In the genomic region with DNA sequence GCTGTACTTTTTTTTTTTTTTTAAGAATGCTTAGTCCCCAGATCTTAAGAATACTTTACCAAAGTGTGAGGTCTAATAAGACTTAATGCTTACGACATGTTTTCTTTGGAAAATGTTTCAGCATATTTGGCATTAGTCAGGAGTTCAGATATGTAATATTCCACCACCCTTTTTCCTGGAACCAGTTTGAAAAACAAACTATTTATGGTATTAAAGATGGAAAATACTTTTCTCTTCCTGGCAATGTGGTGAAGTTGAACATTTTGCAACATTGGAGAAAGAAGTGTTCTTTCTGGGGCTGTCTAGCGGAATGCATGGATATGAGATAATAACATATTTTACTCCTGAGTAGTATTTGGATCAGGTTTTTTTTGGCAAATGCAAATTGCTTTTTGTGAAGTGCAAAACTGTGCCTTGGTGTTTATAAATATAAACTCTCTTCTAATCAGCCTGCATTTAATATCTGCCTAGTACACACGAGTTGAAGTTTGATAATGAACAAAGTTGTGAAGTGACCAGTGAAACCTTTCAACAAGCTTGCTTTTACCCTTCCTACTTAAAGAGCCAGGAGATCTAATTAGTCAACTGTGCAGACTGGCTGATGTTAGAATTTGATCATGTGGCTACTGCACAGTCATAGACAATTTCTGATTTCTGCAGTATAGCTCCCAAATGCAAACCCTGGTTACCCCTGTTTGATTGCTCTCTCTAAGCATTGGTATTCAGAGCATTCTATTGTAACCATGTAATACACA, we compare ENCODE assay signal across 10 cellular contexts. TPM values are rescaled to one million over a fixed set of nuclear protein-coding genes. Genes with fewer than 3 reads are reported as not detected.
DNase-seq lines count a peak whose midpoint lies in the region; ATAC-seq, FAIRE-seq and TF ChIP-seq lines count a peak whose summit lies in the region.
"Had no signal": no experiment of that assay in that cellular context is flagged by ENCODE, and none has a peak within 500 bp of the region (broad histone marks: within the 10 kb centered on the region; RNA-seq: fewer than 3 reads in every experiment).

No MANE protein-coding gene starts in this region.

- peak overlapping the region in 4 of 5 donors; percentile 59 to 83 (median 72) for H3K9ac ChIP-seq in subcutaneous abdominal adipose tissue (ENCODE audit: low read length in 5 of 5)
- H3K9ac ChIP-seq: KMS-11 had no signal

- no peaks in the 10 kb centered on the region for H3K9me3 ChIP-seq in ascending aorta
- no peaks in the 10 kb centered on the region for H3K9me3 ChIP-seq in subcutaneous abdominal adipose tissue (ENCODE audit: control insufficient read depth in 5 of 5, low read length in 5 of 5)

- no peaks in the 10 kb centered on the region for H3K27me3 ChIP-seq in ascending aorta
- no peaks in the 10 kb centered on the region for H3K27me3 ChIP-seq in subcutaneous abdominal adipose tissue (ENCODE audit: control insufficient read depth in 5 of 5, insufficient read depth in 4 of 5, low read length in 5 of 5)

- H3K36me3 ChIP-seq in ascending aorta (peaks cover 50 to 74% of the 10 kb centered on the region in 2 donors), subcutaneous abdominal adipose tissue (ENCODE audit: control insufficient read depth in 5 of 5, insufficient read depth in 5 of 5, low read length in 5 of 5) (peaks cover 20 to 61% (median 50%) of the 10 kb centered on the region in 5 donors)

- CTCF ChIA-PET in HEK293T (lab: Yijun Ruan, JAX): no interaction called here

- POLR2A ChIA-PET in HEK293T (lab: Yijun Ruan, JAX): no interaction called here

- H3K4me1 ChIP-seq in ascending aorta (peaks cover 15 to 63% of the 10 kb centered on the region in 2 donors), subcutaneous abdominal adipose tissue (ENCODE audit: control insufficient read depth in 5 of 5, insufficient read depth in 5 of 5, low read length in 5 of 5) (peaks cover 15 to 45% (median 37%) of the 10 kb centered on the region in 5 donors)

- DNase-seq in GM19239 (ENCODE audit: insufficient read length, low spot score): no peak
- DNase-seq in ascending aorta (ENCODE audit: low spot score in 2 of 2): no peak
- peak; percentile 96 for DNase-seq in iris pigment epithelial cell (ENCODE audit: low read depth)
- DNase-seq in activated CD8-positive, alpha-beta memory T cell treated with anti-CD3 and anti-CD28 coated beads, Interleukin-2, amount 50 U/mL, for 48 hours: no peak
- DNase-seq in HEK293T (ENCODE audit: extremely low spot score): no peak
- DNase-seq in DMS 273 treated with DMSO at 0.1 percent for 48 hours (lab: John Stamatoyannopoulos, UW): no peak
- DNase-seq: stimulated activated CD4-positive, alpha-beta T cell treated with anti-CD3 and anti-CD28 coated beads, Interleukin-2, amount 100 ng/mL, for 24 hours had no signal

- no peak for ATAC-seq in GM21526 (IDR thresholded peaks at IDR 0.05; ENCODE audit: low FRiP score, unreplicated experiment)

- peak; percentile 66 for FAIRE-seq in GM19239 (lab: Jason Lieb, UNC)

- H3K4me3 ChIP-seq in ascending aorta (peak overlapping the region in 1 of 2 donors; percentile 41), subcutaneous abdominal adipose tissue (ENCODE audit: low read depth in 1 of 5, low read length in 5 of 5) (peak overlapping the region in 4 of 5 donors; percentile 3 to 37 (median 15))

- peak overlapping the region; percentile 74 to 87 for H3K27ac ChIP-seq in ascending aorta
- peak overlapping the region; percentile 83 for H3K27ac ChIP-seq in subcutaneous abdominal adipose tissue (ENCODE audit: low read depth, low read length)
- H3K27ac ChIP-seq: KMS-11 had no signal

- intact Hi-C loops in ascending aorta (cut with DNase I): loop anchor here (1.0 kb wide), 2 partner anchors 21 to 41 kb away; partner anchors contain the start of gene MAP3K8

- TF ChIP-seq CTCF in ascending aorta (IDR thresholded peaks at IDR 0.05): no peak

TF ChIP-seq in HEK293T, 16 proteins besides CTCF, POLR2A, EP300 and RAD21:
- TF ChIP-seq FOXK2 (IDR thresholded peaks at IDR 0.05): no peak
- no peak for TF ChIP-seq L3MBTL2 (conservative IDR thresholded peaks at IDR 0.05)
- no peak for TF ChIP-seq ZNF384 (IDR thresholded peaks at IDR 0.05)
- no peak for TF ChIP-seq CTBP1 (IDR thresholded peaks at IDR 0.05; ENCODE audit: borderline replicate concordance)
- TF ChIP-seq NFRKB (IDR thresholded peaks at IDR 0.05): no peak
- TF ChIP-seq ELF4 (IDR thresholded peaks at IDR 0.05): no peak
- no peak for TF ChIP-seq TARDBP (IDR thresholded peaks at IDR 0.05)
- TF ChIP-seq LEF1 (IDR thresholded peaks at IDR 0.05; ENCODE audit: borderline replicate concordance): no peak
- no peak for TF ChIP-seq SP1 (IDR thresholded peaks at IDR 0.05)
- TF ChIP-seq, protein P1, sequence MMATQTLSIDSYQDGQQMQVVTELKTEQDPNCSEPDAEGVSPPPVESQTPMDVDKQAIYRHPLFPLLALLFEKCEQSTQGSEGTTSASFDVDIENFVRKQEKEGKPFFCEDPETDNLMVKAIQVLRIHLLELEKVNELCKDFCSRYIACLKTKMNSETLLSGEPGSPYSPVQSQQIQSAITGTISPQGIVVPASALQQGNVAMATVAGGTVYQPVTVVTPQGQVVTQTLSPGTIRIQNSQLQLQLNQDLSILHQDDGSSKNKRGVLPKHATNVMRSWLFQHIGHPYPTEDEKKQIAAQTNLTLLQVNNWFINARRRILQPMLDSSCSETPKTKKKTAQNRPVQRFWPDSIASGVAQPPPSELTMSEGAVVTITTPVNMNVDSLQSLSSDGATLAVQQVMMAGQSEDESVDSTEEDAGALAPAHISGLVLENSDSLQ (IDR thresholded peaks at IDR 0.05): no peak
- no peak for TF ChIP-seq HDGF (IDR thresholded peaks at IDR 0.05; ENCODE audit: borderline replicate concordance)
- TF ChIP-seq FOXM1 (IDR thresholded peaks at IDR 0.05; ENCODE audit: borderline replicate concordance): no peak
- TF ChIP-seq ARNT (IDR thresholded peaks at IDR 0.05): no peak
- no peak for TF ChIP-seq FOXA1 (IDR thresholded peaks at IDR 0.05)
- no peak for TF ChIP-seq SUZ12 (IDR thresholded peaks at IDR 0.05)
- no peak for TF ChIP-seq BHLHE40 (IDR thresholded peaks at IDR 0.05; ENCODE audit: borderline replicate concordance)

RNA-seq across cellular contexts. Expression of gene MAP3K8, which starts 20.9 kb away (rescaled TPM):
- total RNA-seq in ascending aorta: 15.8 TPM
